ENCODE assay signal across 8 cellular contexts in genomic region chr6:43308101-43308989, GRCh38. TPM values are rescaled to one million over a fixed set of nuclear protein-coding genes. Genes with fewer than 3 reads are reported as not detected.
A peak's percentile ranks its signal among the peaks of the same experiment; 100 is the strongest.
DNase-seq lines count a peak whose midpoint lies in the region; ATAC-seq and TF ChIP-seq lines count a peak whose summit lies in the region.

Gene CRIP3 (minus strand): TSS chr6:43308826. CDS start chr6:43308792, 34 bp downstream.

- H3K9me3 ChIP-seq in RWPE2 (ENCODE audit: severe bottlenecking) = peaks cover 2% of the 10 kb centered on the region
- H3K9me3 ChIP-seq in body of pancreas = no peaks in the 10 kb centered on the region

- CTCF ChIA-PET in HEK293T (lab: Yijun Ruan, JAX) = interaction anchor here (0.7 to 1.1 kb wide), 2 partner anchors 9 to 19 kb away, joined by 3 to 6 read pairs; no protein-coding TSS in a partner anchor

- H3K27ac ChIP-seq in RWPE2 (ENCODE audit: poor library complexity, severe bottlenecking) = no peak within 1 kb of the TSS
- H3K27ac ChIP-seq in body of pancreas = peak within 1 kb of the TSS in 2 of 4 donors; percentile 24 to 30

- TF ChIP-seq CTCF in RWPE2 (IDR thresholded peaks at IDR 0.05; ENCODE audit: poor library complexity, severe bottlenecking) (peak; percentile 38), body of pancreas (IDR thresholded peaks at IDR 0.05) (peak in 6 of 7 experiments; percentile 24 to 54 (median 47))

- POLR2A ChIA-PET in HEK293T (lab: Yijun Ruan, JAX) = interaction anchor here (1.0 to 1.5 kb wide), 5 partner anchors 10 to 61 kb away, joined by 3 to 4 read pairs (median 3); partner anchors contain the start of gene ZNF318

- H3K27me3 ChIP-seq in RWPE2 (ENCODE audit: insufficient read depth, poor library complexity, severe bottlenecking) (no peaks in the 10 kb centered on the region), body of pancreas (no peaks in the 10 kb centered on the region)

- peak in 1 of 3 donors; percentile 12 for TF ChIP-seq POLR2A in body of pancreas (IDR thresholded peaks at IDR 0.05)

- no peaks in the 10 kb centered on the region for H3K36me3 ChIP-seq in RWPE2 (ENCODE audit: low read depth)
- no peaks in the 10 kb centered on the region for H3K36me3 ChIP-seq in body of pancreas (replicated peaks in 1 of 2; ENCODE audit: insufficient read depth in 1 of 2, low read depth in 2 of 2)

- H3K4me3 ChIP-seq in RWPE2 (ENCODE audit: severe bottlenecking) = peak within 1 kb of the TSS; percentile 23
- no peak within 1 kb of the TSS for H3K4me3 ChIP-seq in body of pancreas

- H3K4me1 ChIP-seq in RWPE2 (ENCODE audit: insufficient read depth, poor library complexity, severe bottlenecking) (no peaks in the 10 kb centered on the region), body of pancreas (peaks cover 14% of the 10 kb centered on the region)

- intact Hi-C loops in body of pancreas (cut with DNase I) = no loop called here

- 7% methylated on average over 11 to 39 of the region's 39 CpGs for WGBS in body of pancreas, 2 donors

- DNase-seq in GM04504 (ENCODE audit: low read depth) (peak; percentile 30), RWPE2 (ENCODE audit: low spot score) (no peak), body of pancreas (peak; percentile 30 to 58 (median 54)), iPS-NIHi11 (ENCODE audit: low spot score) (peak; percentile 80), HEK293T (ENCODE audit: extremely low spot score) (no peak), putamen (ENCODE audit: low spot score) (no peak)
- peak; percentile 51 for DNase-seq in stimulated activated CD4-positive, alpha-beta T cell treated with anti-CD3 and anti-CD28 coated beads, Interleukin-1b, Interleukin-23, amount 100 ng/mL, for 48 hours

- ATAC-seq in HG02885 (IDR thresholded peaks at IDR 0.05; ENCODE audit: poor library complexity, unreplicated experiment) (peak; percentile 73), RWPE2 (ENCODE audit: low read depth) (peak; percentile 64), body of pancreas (peak; percentile 71)

TF ChIP-seq in HEK293T, 16 proteins besides CTCF, POLR2A, EP300 and RAD21:
- no peak for TF ChIP-seq BHLHE40 (IDR thresholded peaks at IDR 0.05; ENCODE audit: borderline replicate concordance)
- TF ChIP-seq FOXA1 (IDR thresholded peaks at IDR 0.05) = no peak
- no peak for TF ChIP-seq LEF1 (IDR thresholded peaks at IDR 0.05; ENCODE audit: borderline replicate concordance)
- TF ChIP-seq ARNT (IDR thresholded peaks at IDR 0.05) = no peak
- no peak for TF ChIP-seq CTBP1 (IDR thresholded peaks at IDR 0.05; ENCODE audit: borderline replicate concordance)
- no peak for TF ChIP-seq TARDBP (IDR thresholded peaks at IDR 0.05)
- TF ChIP-seq HDGF (IDR thresholded peaks at IDR 0.05; ENCODE audit: borderline replicate concordance) = no peak
- no peak for TF ChIP-seq PKNOX1 (IDR thresholded peaks at IDR 0.05)
- TF ChIP-seq FOXK2 (IDR thresholded peaks at IDR 0.05) = no peak

RNA-seq across cellular contexts. Expression of gene CRIP3, which starts in this region (rescaled TPM):
- not detected for total RNA-seq in body of pancreas

Comparison
In these comparisons a context has a peak if more than half of its experiments do, and no peak if none do; other contexts are left out.
1. Peak in DNase-seq and ATAC-seq in body of pancreas; RNA of the gene not detected or under 1 TPM.
2. DNase-seq: peak in GM04504 (single experiment), iPS-NIHi11 (single experiment) and stimulated activated CD4-positive, alpha-beta T cell treated with anti-CD3 and anti-CD28 coated beads, Interleukin-1b, Interleukin-23, amount 100 ng/mL, for 48 hours (single experiment); none in RWPE2 (single experiment), HEK293T (single experiment) and putamen (single experiment).
3. Peak in every context shown above with its lines, with median percentiles within 50 percentile points of each other: ATAC-seq.